In the genomic region with DNA sequence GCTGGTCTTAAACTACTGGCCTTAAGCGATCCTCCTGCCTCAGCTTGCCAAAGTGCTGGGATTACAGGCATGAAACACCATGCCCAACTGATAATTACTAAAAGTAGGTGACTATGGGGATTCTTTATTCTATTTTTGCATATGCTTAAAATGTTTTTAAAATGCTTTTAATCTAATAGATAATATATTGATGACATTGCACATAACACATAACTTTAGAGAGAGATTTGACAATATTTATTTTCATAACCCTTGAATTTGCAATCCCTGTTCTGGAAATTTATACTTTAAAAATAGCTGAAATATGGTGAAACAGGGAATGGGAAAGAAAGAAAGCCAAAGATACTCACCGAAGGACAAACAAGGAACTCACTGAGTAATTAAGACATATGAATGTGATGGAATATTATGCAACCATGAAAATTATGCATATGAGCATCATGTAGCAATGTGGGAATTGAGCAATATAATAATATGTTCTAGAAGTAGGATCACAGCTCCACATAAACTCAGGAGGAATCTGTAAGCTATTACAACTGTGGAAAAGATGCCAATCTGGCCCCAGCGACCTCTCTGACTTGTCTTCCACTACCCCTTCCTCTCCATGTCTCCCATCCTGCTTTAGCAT, we compare ENCODE assay signal across 31 cellular contexts. TPM values are rescaled to one million over a fixed set of nuclear protein-coding genes. Genes with fewer than 3 reads are reported as not detected.
"Had no signal": no experiment of that assay in that cellular context is flagged by ENCODE, and none has a peak within 500 bp of the region (broad histone marks: within the 10 kb centered on the region; RNA-seq: fewer than 3 reads in every experiment).

No MANE protein-coding gene starts in this region.

- H3K27me3 Mint-ChIP-seq: activated B cell treated with CpG ODN at 0.5 μM for 24 hours; activated T-cell treated with anti-CD3 and anti-CD28 coated beads, Interleukin-2, amount 50 U/mL, for 24 hours had no signal

- H3K9me3 ChIP-seq: ascending aorta, body of pancreas had no signal

- H3K4me2 ChIP-seq: KMS-11 had no signal

- H3K27me3 ChIP-seq: ascending aorta, body of pancreas had no signal

- H3K27ac ChIP-seq: ascending aorta, body of pancreas, KMS-11 had no signal

- H3K36me3 Mint-ChIP-seq: activated naive CD4-positive, alpha-beta T cell treated with anti-CD3 and anti-CD28 coated beads, Interleukin-2, amount 50 U/mL, for 72 hours had no signal

- H3K27ac Mint-ChIP-seq: activated B cell treated with CpG ODN at 0.5 μM for 24 hours; activated CD4-positive, alpha-beta T cell treated with anti-CD3 and anti-CD28 coated beads, Interleukin-2, amount 10 ng/mL, durations not matched to agents 24 days and 14 days; activated CD8-positive, alpha-beta memory T cell treated with anti-CD3 and anti-CD28 coated beads, Interleukin-2, amount 10 ng/mL, durations not matched to agents 7 days and 5 days; activated naive CD4-positive, alpha-beta T cell treated with anti-CD3 and anti-CD28 coated beads, Interleukin-2, amount 50 U/mL, for 72 hours; activated naive CD8-positive, alpha-beta T cell treated with anti-CD3 and anti-CD28 coated beads, Interleukin-2, amount 50 U/mL, for 24 hours; activated T-cell treated with anti-CD3 and anti-CD28 coated beads, Interleukin-2, amount 50 U/mL, for 24 hours; activated T-helper 1 cell treated with anti-CD3 and anti-CD28 coated beads, Interleukin-12 subunit alpha, Interleukin-12 subunit beta, Interleukin-2, Interleukin-4 antibody, amounts not matched to agents 30 ng/mL and 10 ng/mL and 1 ng/mL, durations not matched to agents 14 hours and 24 hours and 36 hours; T-helper 17 cell had no signal

- H3K4me3 ChIP-seq: ascending aorta, body of pancreas had no signal

- H3K4me1 ChIP-seq: ascending aorta had no signal

- H3K36me3 ChIP-seq: ascending aorta had no signal

- H3K9ac ChIP-seq: KMS-11 had no signal

- DNase-seq: activated B cell treated with CpG ODN at 0.5 μM for 24 hours; activated CD4-positive, alpha-beta T cell treated with anti-CD3 and anti-CD28 coated beads for 1 hour; activated CD4-positive, alpha-beta T cell treated with anti-CD3 and anti-CD28 coated beads, Interleukin-2, amount 10 ng/mL, durations not matched to agents 24 days and 14 days; activated CD4-positive, alpha-beta T cell treated with anti-CD3 and anti-CD28 coated beads, Interleukin-2, amount 50 U/mL, for 48 hours; activated CD8-positive, alpha-beta memory T cell treated with anti-CD3 and anti-CD28 coated beads, Interleukin-2, amount 10 ng/mL, durations not matched to agents 7 days and 5 days; activated effector memory CD4-positive, alpha-beta T cell treated with Interleukin-2 at 50 U/mL for 16 hours; activated naive CD4-positive, alpha-beta T cell treated with Interleukin-2 at 50 U/mL for 16 hours; activated naive CD8-positive, alpha-beta T cell treated with anti-CD3 and anti-CD28 coated beads, Interleukin-2, amount 50 U/mL, for 24 hours; activated T-cell treated with anti-CD3 and anti-CD28 coated beads, Interleukin-2, amount 50 U/mL, for 24 hours; amniotic stem cell; body of pancreas; NCI-H1092; NCI-H1417; NCI-H1930; NCI-H2171; NCI-H226; NCI-H526; NCI-H82; SIG-M5; T-helper 17 cell; T-helper 9 cell had no signal

- H3K4me3 Mint-ChIP-seq: activated B cell treated with CpG ODN at 0.5 μM for 24 hours; activated CD4-positive, alpha-beta T cell treated with anti-CD3 and anti-CD28 coated beads, Interleukin-2, amount 10 ng/mL, durations not matched to agents 24 days and 14 days; activated CD8-positive, alpha-beta memory T cell treated with anti-CD3 and anti-CD28 coated beads, Interleukin-2, amount 10 ng/mL, durations not matched to agents 7 days and 5 days; activated naive CD8-positive, alpha-beta T cell treated with anti-CD3 and anti-CD28 coated beads, Interleukin-2, amount 50 U/mL, for 24 hours; activated T-cell treated with anti-CD3 and anti-CD28 coated beads, Interleukin-2, amount 50 U/mL, for 24 hours; activated T-helper 1 cell treated with anti-CD3 and anti-CD28 coated beads, Interleukin-12 subunit alpha, Interleukin-12 subunit beta, Interleukin-2, Interleukin-4 antibody, amounts not matched to agents 30 ng/mL and 10 ng/mL and 1 ng/mL, durations not matched to agents 14 hours and 24 hours and 36 hours; T-helper 17 cell had no signal

- FAIRE-seq: bronchial epithelial cell, TTC549 had no signal

- H3K9me3 Mint-ChIP-seq: activated B cell treated with CpG ODN at 0.5 μM for 24 hours; activated CD4-positive, alpha-beta T cell treated with anti-CD3 and anti-CD28 coated beads, Interleukin-2, amount 10 ng/mL, durations not matched to agents 24 days and 14 days; activated naive CD4-positive, alpha-beta T cell treated with anti-CD3 and anti-CD28 coated beads, Interleukin-2, amount 50 U/mL, for 72 hours; activated naive CD8-positive, alpha-beta T cell treated with anti-CD3 and anti-CD28 coated beads, Interleukin-2, amount 50 U/mL, for 24 hours; activated T-cell treated with anti-CD3 and anti-CD28 coated beads, Interleukin-2, amount 50 U/mL, for 24 hours; activated T-helper 1 cell treated with anti-CD3 and anti-CD28 coated beads, Interleukin-12 subunit alpha, Interleukin-12 subunit beta, Interleukin-2, Interleukin-4 antibody, amounts not matched to agents 30 ng/mL and 10 ng/mL and 1 ng/mL, durations not matched to agents 14 hours and 24 hours and 36 hours had no signal

- ATAC-seq: activated CD8-positive, alpha-beta memory T cell treated with anti-CD3 and anti-CD28 coated beads, Interleukin-2, amount 10 ng/mL, durations not matched to agents 7 days and 5 days; activated naive CD4-positive, alpha-beta T cell treated with anti-CD3 and anti-CD28 coated beads, Interleukin-2, amount 50 U/mL, for 72 hours; activated naive CD8-positive, alpha-beta T cell treated with anti-CD3 and anti-CD28 coated beads, Interleukin-2, amount 50 U/mL, for 24 hours; body of pancreas; T-helper 17 cell had no signal

RNA-seq across cellular contexts. Expression of a gene that starts 2.0 kb away (rescaled TPM):
- total RNA-seq: activated B cell treated with CpG ODN at 0.5 μM for 24 hours; activated CD4-positive, alpha-beta T cell treated with anti-CD3 and anti-CD28 coated beads, Interleukin-2, amount 10 ng/mL, durations not matched to agents 24 days and 14 days; activated CD8-positive, alpha-beta memory T cell treated with anti-CD3 and anti-CD28 coated beads, Interleukin-2, amount 10 ng/mL, durations not matched to agents 7 days and 5 days; activated naive CD4-positive, alpha-beta T cell treated with anti-CD3 and anti-CD28 coated beads, Interleukin-2, amount 50 U/mL, for 72 hours; activated T-helper 1 cell treated with anti-CD3 and anti-CD28 coated beads, Interleukin-12 subunit alpha, Interleukin-12 subunit beta, Interleukin-2, Interleukin-4 antibody, amounts not matched to agents 30 ng/mL and 10 ng/mL and 1 ng/mL, durations not matched to agents 14 hours and 24 hours and 36 hours; ascending aorta; bronchial epithelial cell; MCF 10A; NCI-H460; OCI-LY7; RPMI7951; T-helper 17 cell had no signal

RNA-seq across cellular contexts. Expression of a gene that starts 43.7 kb away (rescaled TPM):
- total RNA-seq: activated B cell treated with CpG ODN at 0.5 μM for 24 hours; activated CD4-positive, alpha-beta T cell treated with anti-CD3 and anti-CD28 coated beads, Interleukin-2, amount 10 ng/mL, durations not matched to agents 24 days and 14 days; activated CD8-positive, alpha-beta memory T cell treated with anti-CD3 and anti-CD28 coated beads, Interleukin-2, amount 10 ng/mL, durations not matched to agents 7 days and 5 days; activated naive CD4-positive, alpha-beta T cell treated with anti-CD3 and anti-CD28 coated beads, Interleukin-2, amount 50 U/mL, for 72 hours; activated T-helper 1 cell treated with anti-CD3 and anti-CD28 coated beads, Interleukin-12 subunit alpha, Interleukin-12 subunit beta, Interleukin-2, Interleukin-4 antibody, amounts not matched to agents 30 ng/mL and 10 ng/mL and 1 ng/mL, durations not matched to agents 14 hours and 24 hours and 36 hours; ascending aorta; body of pancreas; bronchial epithelial cell; MCF 10A; NCI-H460; RPMI7951; T-helper 17 cell had no signal

RNA-seq across cellular contexts. Expression of a gene that starts 55.0 kb away (rescaled TPM):
- total RNA-seq: MCF 10A had no signal

RNA-seq across cellular contexts. Expression of a gene that starts 55.0 kb away (rescaled TPM):
- total RNA-seq: ascending aorta, body of pancreas, bronchial epithelial cell, MCF 10A, RPMI7951, T-helper 17 cell had no signal
